In genomic region chr5:25006734-25007133, GRCh38 we compare ENCODE assay signal across 9 cellular contexts.
DNase-seq lines count a peak whose midpoint lies in the region; ATAC-seq lines count a peak whose summit lies in the region.
"Had no signal": no experiment of that assay in that cellular context is flagged by ENCODE, and none has a peak within 500 bp of the region (broad histone marks: within the 10 kb centered on the region; RNA-seq: fewer than 3 reads in every experiment).

No MANE protein-coding gene starts in this region.

- in situ Hi-C loops in G401 (cut with HindIII; ENCODE audit: low sequenced_read_pairs) = no loop called here

- ATAC-seq in HG03565 (IDR thresholded peaks at IDR 0.05; ENCODE audit: unreplicated experiment) = no peak

- H3K36me3 Mint-ChIP-seq in T-helper 2 cell treated with Interferon-gamma antibody and Interleukin-4, amounts not matched to agents 5 μg/mL and 100 μg/mL, for 36 hours (ENCODE audit: low read depth) = no peaks in the 10 kb centered on the region

- H3K27me3 Mint-ChIP-seq in T-helper 2 cell treated with Interferon-gamma antibody and Interleukin-4, amounts not matched to agents 5 μg/mL and 100 μg/mL, for 36 hours (ENCODE audit: low read depth) = no peaks in the 10 kb centered on the region

- H3K9me3 Mint-ChIP-seq in T-helper 2 cell treated with Interferon-gamma antibody and Interleukin-4, amounts not matched to agents 5 μg/mL and 100 μg/mL, for 36 hours = peaks cover 31% of the 10 kb centered on the region

- H3K4me3 Mint-ChIP-seq in T-helper 2 cell treated with Interferon-gamma antibody and Interleukin-4, amounts not matched to agents 5 μg/mL and 100 μg/mL, for 36 hours = no peak overlapping the region

- H3K4me1 Mint-ChIP-seq in T-helper 2 cell treated with Interferon-gamma antibody and Interleukin-4, amounts not matched to agents 5 μg/mL and 100 μg/mL, for 36 hours (ENCODE audit: low read depth) = no peaks in the 10 kb centered on the region

- DNase-seq in G401 (ENCODE audit: low spot score) (peak; percentile 55), NCI-H1436 (lab: John Stamatoyannopoulos, UW) (peak; percentile 17), SKM-1 treated with dmso at 0.1 percent for 144 hours (lab: John Stamatoyannopoulos, UW; ENCODE audit: unreplicated experiment) (peak; percentile 52), inferior parietal cortex (ENCODE audit: extremely low spot score) (peak; percentile 23)
- DNase-seq in stimulated activated CD4-positive, alpha-beta T cell treated with anti-CD3 and anti-CD28 coated beads, Interleukin-12 subunit alpha, Interleukin-12 subunit beta, amount 100 ng/mL, for 4 hours = no peak
- DNase-seq in T-helper 2 cell treated with Interferon-gamma antibody and Interleukin-4, amounts not matched to agents 5 μg/mL and 100 μg/mL, for 36 hours (ENCODE audit: low spot score) = no peak
- no peak for DNase-seq in activated T-cell treated with anti-CD3 and anti-CD28 coated beads, Interleukin-2, amount 50 U/mL, for 48 hours
- DNase-seq: islet precursor cell had no signal

- no peak overlapping the region for H3K27ac Mint-ChIP-seq in T-helper 2 cell treated with Interferon-gamma antibody and Interleukin-4, amounts not matched to agents 5 μg/mL and 100 μg/mL, for 36 hours

Comparison
In these comparisons a context has a peak if more than half of its experiments do, and no peak if none do; other contexts are left out.
1. DNase-seq: peak in G401 (single experiment), NCI-H1436 (single experiment), SKM-1 treated with dmso at 0.1 percent for 144 hours (single experiment) and inferior parietal cortex (single experiment); none in stimulated activated CD4-positive, alpha-beta T cell treated with anti-CD3 and anti-CD28 coated beads, Interleukin-12 subunit alpha, Interleukin-12 subunit beta, amount 100 ng/mL, for 4 hours (single experiment), T-helper 2 cell treated with Interferon-gamma antibody and Interleukin-4, amounts not matched to agents 5 μg/mL and 100 μg/mL, for 36 hours (single experiment) and activated T-cell treated with anti-CD3 and anti-CD28 coated beads, Interleukin-2, amount 50 U/mL, for 48 hours (0 of 2).